ENCODE assay signal across 1 cellular context in the genomic region with DNA sequence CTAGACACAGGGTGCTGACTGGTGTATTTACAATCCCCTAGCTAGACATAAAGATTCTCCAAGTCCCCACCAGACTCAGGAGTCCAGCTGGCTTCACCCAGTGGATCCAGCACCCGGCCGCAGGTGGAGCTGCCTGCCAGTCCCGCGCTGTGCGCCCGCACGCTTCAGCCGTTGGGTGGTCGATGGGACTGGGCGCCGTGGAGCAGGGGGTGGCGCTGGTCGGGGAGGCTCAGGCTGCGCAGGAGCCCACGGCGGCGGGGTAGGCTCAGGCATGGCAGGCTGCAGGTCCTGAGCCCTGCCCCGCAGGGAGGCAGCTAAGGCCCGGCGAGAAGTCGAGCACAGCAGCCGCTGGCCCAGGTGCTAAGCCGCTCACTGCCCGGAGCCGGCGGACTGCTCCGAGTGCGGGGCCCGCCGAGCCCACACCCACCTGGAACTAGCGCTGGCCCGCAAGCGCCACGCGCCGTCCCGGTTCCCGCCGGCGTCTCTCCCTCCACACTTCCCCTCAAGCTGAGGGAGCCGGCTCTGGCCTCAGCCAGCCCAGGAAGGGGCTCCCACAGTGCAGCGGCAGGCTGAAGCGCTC. TPM values are rescaled to one million over a fixed set of nuclear protein-coding genes. Genes with fewer than 3 reads are reported as not detected.
"Had no signal": no experiment of that assay in that cellular context is flagged by ENCODE, and none has a peak within 500 bp of the region (broad histone marks: within the 10 kb centered on the region; RNA-seq: fewer than 3 reads in every experiment).

No MANE protein-coding gene starts in this region.

RNA-seq across cellular contexts. Expression of a gene that starts 7.3 kb away (rescaled TPM):
- total RNA-seq: natural killer cell treated with Interleukin-12 subunit alpha and Interleukin-12 subunit beta and Interleukin-15 and Interleukin-18, amount 100 ng/mL, for 72 hours had no signal
